15 cellular contexts compared by ENCODE assay signal in the genomic region with DNA sequence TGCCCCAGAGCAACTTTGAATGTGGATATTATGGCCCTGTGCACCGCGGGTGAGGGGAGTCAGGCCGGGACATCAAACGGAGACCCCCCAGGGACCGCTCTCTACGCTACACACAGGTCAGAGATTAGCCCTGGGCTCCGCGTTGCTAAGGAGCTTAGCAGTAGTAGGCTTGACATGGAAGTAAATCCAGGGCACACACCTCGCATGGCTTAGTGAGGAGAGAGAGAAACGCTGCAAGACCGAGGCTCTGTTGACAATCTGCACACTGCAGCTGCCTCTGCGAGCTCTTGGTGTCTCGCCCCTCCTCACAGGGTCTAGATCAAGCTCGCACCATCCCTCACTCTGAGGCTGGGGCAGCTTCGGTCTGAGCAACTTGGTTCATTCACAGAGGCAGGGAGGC.
DNase-seq lines count a peak whose midpoint lies in the region; ATAC-seq and TF ChIP-seq lines count a peak whose summit lies in the region.
"Had no signal": no experiment of that assay in that cellular context is flagged by ENCODE, and none has a peak within 500 bp of the region (broad histone marks: within the 10 kb centered on the region; RNA-seq: fewer than 3 reads in every experiment).

No MANE protein-coding gene starts in this region.

- no peaks in the 10 kb centered on the region for H3K4me1 ChIP-seq in HEK293 (ENCODE audit: control insufficient read depth, insufficient read depth, low read length)
- H3K4me1 ChIP-seq in mesodermal cell (ENCODE audit: control insufficient read depth, insufficient read depth, low read length, poor library complexity, severe bottlenecking): no peaks in the 10 kb centered on the region
- no peaks in the 10 kb centered on the region for H3K4me1 ChIP-seq in right lobe of liver
- peaks cover 0 to 8% (median 0%) of the 10 kb centered on the region in 3 donors for H3K4me1 ChIP-seq in gastroesophageal sphincter

- CTCF ChIA-PET in HEK293 (lab: Yijun Ruan, JAX): interaction anchor here (0.7 kb wide), 1 partner anchor 270 kb away, joined by 3 read pairs; no protein-coding TSS in a partner anchor

- 63 to 64% methylated on average over 14 to 15 of the region's 15 CpGs for WGBS in mesodermal cell (ENCODE audit: insufficient coverage in 2 of 2), 2 experiments
- 0% methylated on average over 1 of the region's 15 CpGs for WGBS in right lobe of liver (ENCODE audit: insufficient coverage, low coverage, low lambda C conversion rate, missing lambda C conversion rate)
- 13% methylated on average over 11 of the region's 15 CpGs; no CpG with 5 or more reads in 1 of the 2 donors for WGBS in gastroesophageal sphincter (ENCODE audit: low coverage in 1 of 2), 2 donors

- H3K27me3 ChIP-seq in WERI-Rb-1 (ENCODE audit: insufficient read depth, low read depth, severe bottlenecking): peaks cover 83% of the 10 kb centered on the region
- no peaks in the 10 kb centered on the region for H3K27me3 ChIP-seq in right lobe of liver
- no peaks in the 10 kb centered on the region for H3K27me3 ChIP-seq in gastroesophageal sphincter

- ATAC-seq in right lobe of liver (no peak), gastroesophageal sphincter (no peak)
- ATAC-seq: K562 had no signal

- POLR2A ChIA-PET in HEK293 (lab: Yijun Ruan, JAX): no interaction called here

- H3K9me3 ChIP-seq in HEK293 (ENCODE audit: control insufficient read depth, insufficient read depth, low read depth, low read length) (no peaks in the 10 kb centered on the region), WERI-Rb-1 (ENCODE audit: severe bottlenecking) (peaks cover 4% of the 10 kb centered on the region), mesodermal cell (ENCODE audit: control insufficient read depth, low read length) (no peaks in the 10 kb centered on the region), right lobe of liver (no peaks in the 10 kb centered on the region), gastroesophageal sphincter (no peaks in the 10 kb centered on the region)

- TF ChIP-seq CTCF in HEK293 (tag by site-specific recombination; IDR thresholded peaks at IDR 0.05): no peak
- TF ChIP-seq CTCF in WERI-Rb-1 (IDR thresholded peaks at IDR 0.05; ENCODE audit: low read depth, low read length): no peak
- TF ChIP-seq CTCF in right lobe of liver (IDR thresholded peaks at IDR 0.05): no peak
- TF ChIP-seq CTCF in gastroesophageal sphincter (IDR thresholded peaks at IDR 0.05): no peak

- no peak for TF ChIP-seq EP300 in gastroesophageal sphincter (IDR thresholded peaks at IDR 0.05)

- H3K36me3 ChIP-seq in HEK293 (ENCODE audit: control insufficient read depth in 2 of 2, insufficient read depth in 1 of 2, low read length in 2 of 2): no peaks in the 10 kb centered on the region
- H3K36me3 ChIP-seq in WERI-Rb-1: no peaks in the 10 kb centered on the region
- H3K36me3 ChIP-seq in mesodermal cell (ENCODE audit: control insufficient read depth, insufficient read depth, low read length): no peaks in the 10 kb centered on the region
- H3K36me3 ChIP-seq in right lobe of liver: no peaks in the 10 kb centered on the region
- no peaks in the 10 kb centered on the region for H3K36me3 ChIP-seq in gastroesophageal sphincter

- TF ChIP-seq POLR2A in right lobe of liver (IDR thresholded peaks at IDR 0.05): no peak
- no peak for TF ChIP-seq POLR2A in gastroesophageal sphincter (IDR thresholded peaks at IDR 0.05)

- H3K4me3 ChIP-seq in HEK293 (ENCODE audit: low read depth, low read length) (no peak overlapping the region), WERI-Rb-1 (ENCODE audit: low read depth, low read length) (no peak overlapping the region), mesodermal cell (ENCODE audit: extremely low read depth, insufficient read depth, low read length, poor library complexity, severe bottlenecking) (no peak overlapping the region), right lobe of liver (no peak overlapping the region), gastroesophageal sphincter (no peak overlapping the region)
- H3K4me3 ChIP-seq: K562, PC-9 had no signal

- H3K27ac ChIP-seq in HEK293 (ENCODE audit: extremely low read depth, low read depth, low read length): no peak overlapping the region
- no peak overlapping the region for H3K27ac ChIP-seq in WERI-Rb-1
- H3K27ac ChIP-seq in mesodermal cell (ENCODE audit: low read depth, low read length, severe bottlenecking): peak overlapping the region; percentile 26
- no peak overlapping the region for H3K27ac ChIP-seq in right lobe of liver
- H3K27ac ChIP-seq in gastroesophageal sphincter: no peak overlapping the region
- H3K27ac ChIP-seq: PC-9 had no signal

- DNase-seq in WERI-Rb-1: peak; percentile 53
- peak; percentile 65 for DNase-seq in retina
- DNase-seq in right lobe of liver: no peak
- DNase-seq in NCI-H226: no peak
- no peak for DNase-seq in NCI-H146 treated with DMSO at 0.1 percent for 48 hours (lab: John Stamatoyannopoulos, UW; ENCODE audit: unreplicated experiment)
- DNase-seq: COR-L47, HCEC 1CT, NCI-H1417, NCI-H2029, PC-9, SW 1271 had no signal

- intact Hi-C loops in right lobe of liver (cut with DNase I): no loop called here

TF ChIP-seq in HEK293, 187 proteins besides CTCF, POLR2A, EP300 and RAD21:
- TF ChIP-seq, protein P1, sequence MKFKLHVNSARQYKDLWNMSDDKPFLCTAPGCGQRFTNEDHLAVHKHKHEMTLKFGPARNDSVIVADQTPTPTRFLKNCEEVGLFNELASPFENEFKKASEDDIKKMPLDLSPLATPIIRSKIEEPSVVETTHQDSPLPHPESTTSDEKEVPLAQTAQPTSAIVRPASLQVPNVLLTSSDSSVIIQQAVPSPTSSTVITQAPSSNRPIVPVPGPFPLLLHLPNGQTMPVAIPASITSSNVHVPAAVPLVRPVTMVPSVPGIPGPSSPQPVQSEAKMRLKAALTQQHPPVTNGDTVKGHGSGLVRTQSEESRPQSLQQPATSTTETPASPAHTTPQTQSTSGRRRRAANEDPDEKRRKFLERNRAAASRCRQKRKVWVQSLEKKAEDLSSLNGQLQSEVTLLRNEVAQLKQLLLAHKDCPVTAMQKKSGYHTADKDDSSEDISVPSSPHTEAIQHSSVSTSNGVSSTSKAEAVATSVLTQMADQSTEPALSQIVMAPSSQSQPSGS (tag by site-specific recombination; IDR thresholded peaks at IDR 0.05; ENCODE audit: low read depth): no peak
- TF ChIP-seq ZNF19 (tag by site-specific recombination; IDR thresholded peaks at IDR 0.05; ENCODE audit: low read depth) (no peak), ZIC2 (tag by site-specific recombination; IDR thresholded peaks at IDR 0.05) (peak; percentile 48; the same call in 1 of the 2 replicates), GFI1B (tag by site-specific recombination; IDR thresholded peaks at IDR 0.05) (no peak), ZNF585B (tag by site-specific recombination; IDR thresholded peaks at IDR 0.05) (no peak), ZNF843 (tag by site-specific recombination; IDR thresholded peaks at IDR 0.05) (no peak), ZNF239 (tag by site-specific recombination; IDR thresholded peaks at IDR 0.05) (no peak)

Comparison
In these comparisons a context has a peak if more than half of its experiments do, and no peak if none do; other contexts are left out.
1. DNase-seq: peak in WERI-Rb-1 (single experiment) and retina (single experiment); none in right lobe of liver (0 of 3), NCI-H226 (single experiment) and NCI-H146 treated with DMSO at 0.1 percent for 48 hours (single experiment).